Comparison of ENCODE assay signal across 10 cellular contexts in genomic region chr17:9432867-9433495, GRCh38.
DNase-seq lines count a peak whose midpoint lies in the region; ATAC-seq and TF ChIP-seq lines count a peak whose summit lies in the region.
"Had no signal": no experiment of that assay in that cellular context is flagged by ENCODE, and none has a peak within 500 bp of the region (broad histone marks: within the 10 kb centered on the region; RNA-seq: fewer than 3 reads in every experiment).

No MANE protein-coding gene starts in this region.

- H3K27ac ChIP-seq in KMS-11 (no peak overlapping the region), right atrium auricular region (peak overlapping the region; percentile 7 to 14)

- H3K9ac ChIP-seq in KMS-11: no peak overlapping the region

- H3K4me3 ChIP-seq in KMS-11 (IDR thresholded peaks at IDR 0.05; ENCODE audit: insufficient read depth, low read depth, low read length): no peak overlapping the region
- H3K4me3 ChIP-seq in right atrium auricular region: no peak overlapping the region

- no peaks in the 10 kb centered on the region for H3K9me3 ChIP-seq in right atrium auricular region

- 0 out of 2 replicates have a peak overlapping the region, but pooled peaks have one; percentile 27 for H3K4me2 ChIP-seq in KMS-11

- no peaks in the 10 kb centered on the region for H4K20me1 ChIP-seq in KMS-11 (ENCODE audit: insufficient read depth)

- TF ChIP-seq CTCF in KMS-11 (conservative IDR thresholded peaks at IDR 0.05; ENCODE audit: low read depth, low read length) (no peak), right atrium auricular region (IDR thresholded peaks at IDR 0.05) (no peak)

- DNase-seq in activated CD4-positive, alpha-beta T cell treated with anti-CD3 and anti-CD28 coated beads for 48 hours: peak; percentile 10
- DNase-seq in activated CD4-positive, alpha-beta T cell treated with anti-CD3 and anti-CD28 coated beads, Interleukin-2, amount 50 U/mL, for 4 hours: no peak
- no peak for DNase-seq in right atrium auricular region (ENCODE audit: low spot score)
- DNase-seq in stromal cell of bone marrow (ENCODE audit: low read depth): peak; percentile 52
- DNase-seq in occipital lobe (lab: John Stamatoyannopoulos, UW): no peak
- no peak for DNase-seq in ecto neural progenitor cell (ENCODE audit: low spot score)
- DNase-seq: NCI-H82, T1000 had no signal

- H3K36me3 ChIP-seq in KMS-11 (ENCODE audit: insufficient read depth): no peaks in the 10 kb centered on the region
- H3K36me3 ChIP-seq in right atrium auricular region: no peaks in the 10 kb centered on the region

- ATAC-seq in HG03175 (IDR thresholded peaks at IDR 0.05; ENCODE audit: unreplicated experiment): no peak

- H3K4me1 ChIP-seq in KMS-11 (ENCODE audit: low read depth, poor library complexity, severe bottlenecking): peaks cover 10% of the 10 kb centered on the region
- peaks cover 0 to 12% of the 10 kb centered on the region in 2 donors for H3K4me1 ChIP-seq in right atrium auricular region

- no peaks in the 10 kb centered on the region for H3K27me3 ChIP-seq in KMS-11 (ENCODE audit: insufficient read depth, low read depth)
- H3K27me3 ChIP-seq in right atrium auricular region: no peaks in the 10 kb centered on the region

- H2AFZ ChIP-seq in KMS-11 (ENCODE audit: low read depth): no peak overlapping the region

- no peaks in the 10 kb centered on the region for H3K79me2 ChIP-seq in KMS-11 (ENCODE audit: insufficient read depth, low read depth)

Comparison
In these comparisons a context has a peak if more than half of its experiments do, and no peak if none do; other contexts are left out.
1. DNase-seq: peak in activated CD4-positive, alpha-beta T cell treated with anti-CD3 and anti-CD28 coated beads for 48 hours (single experiment) and stromal cell of bone marrow (single experiment); none in activated CD4-positive, alpha-beta T cell treated with anti-CD3 and anti-CD28 coated beads, Interleukin-2, amount 50 U/mL, for 4 hours (0 of 2), right atrium auricular region (single experiment), occipital lobe (single experiment) and ecto neural progenitor cell (single experiment).